ENCODE assay signal across 15 cellular contexts in the genomic region with DNA sequence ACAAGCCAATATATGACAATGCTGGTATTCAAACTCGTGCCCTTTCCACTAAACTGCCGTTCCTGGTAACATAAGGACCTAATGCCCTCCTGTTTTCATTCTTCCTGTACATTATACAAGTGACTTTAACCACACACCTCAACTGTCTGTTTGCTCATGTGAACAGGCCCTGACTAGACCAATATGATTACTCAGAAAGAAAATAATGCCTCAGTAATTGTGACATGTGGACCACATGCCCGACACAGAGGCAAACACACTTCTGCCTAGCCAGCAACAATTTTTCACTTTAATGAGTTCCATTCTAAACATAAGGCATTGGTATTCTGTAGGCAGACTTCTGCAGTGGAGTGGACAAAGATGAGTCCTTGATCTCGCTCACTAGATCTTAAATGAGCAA. TPM values are rescaled to one million over a fixed set of nuclear protein-coding genes. Genes with fewer than 3 reads are reported as not detected.
"Had no signal": no experiment of that assay in that cellular context is flagged by ENCODE, and none has a peak within 500 bp of the region (broad histone marks: within the 10 kb centered on the region; RNA-seq: fewer than 3 reads in every experiment).

No MANE protein-coding gene starts in this region.

- DNase-seq: activated CD4-positive, alpha-beta T cell treated with anti-CD3 and anti-CD28 coated beads for 4 hours; activated CD8-positive, alpha-beta memory T cell treated with anti-CD3 and anti-CD28 coated beads, Interleukin-2, amount 50 U/mL, for 4 hours; activated CD8-positive, alpha-beta T cell treated with anti-CD3 and anti-CD28 coated beads for 36 hours; activated naive CD8-positive, alpha-beta T cell treated with anti-CD3 and anti-CD28 coated beads, Interleukin-2, amount 10 ng/mL, durations not matched to agents 7 days and 5 days; anterior cingulate cortex; kidney glomerular epithelial cell; stimulated activated CD4-positive, alpha-beta T cell treated with anti-CD3 and anti-CD28 coated beads, Interleukin-4, amount 100 ng/mL, for 4 hours; stomach had no signal

- H3K4me3 ChIP-seq: skin epidermis, stomach, thoracic aorta had no signal

- ATAC-seq: activated CD8-positive, alpha-beta T cell treated with anti-CD3 and anti-CD28 coated beads for 36 hours had no signal

- H3K27ac ChIP-seq: parathyroid adenoma, stomach, thoracic aorta, VCaP had no signal

- H3K27me3 ChIP-seq: stomach had no signal

- H3K9ac ChIP-seq: parathyroid adenoma had no signal

- H3K36me3 ChIP-seq: stomach, thoracic aorta had no signal

- H3K9me3 ChIP-seq: stomach, thoracic aorta had no signal

- H3K79me2 ChIP-seq: parathyroid adenoma had no signal

- H3K4me1 ChIP-seq: parathyroid adenoma, stomach had no signal

- H2AFZ ChIP-seq: parathyroid adenoma had no signal

RNA-seq across cellular contexts. Expression of gene SLC22A16, which starts 30.0 kb away (rescaled TPM):
- total RNA-seq: activated CD8-positive, alpha-beta T cell treated with anti-CD3 and anti-CD28 coated beads for 36 hours; activated naive CD8-positive, alpha-beta T cell treated with anti-CD3 and anti-CD28 coated beads, Interleukin-2, amount 10 ng/mL, durations not matched to agents 7 days and 5 days; frontal cortex; mesothelial cell of epicardium; ureter had no signal

RNA-seq across cellular contexts. Expression of gene DDO, which starts 31.0 kb away (rescaled TPM):
- total RNA-seq: activated CD8-positive, alpha-beta T cell treated with anti-CD3 and anti-CD28 coated beads for 36 hours; activated naive CD8-positive, alpha-beta T cell treated with anti-CD3 and anti-CD28 coated beads, Interleukin-2, amount 10 ng/mL, durations not matched to agents 7 days and 5 days; mesothelial cell of epicardium had no signal
